In the genomic region with DNA sequence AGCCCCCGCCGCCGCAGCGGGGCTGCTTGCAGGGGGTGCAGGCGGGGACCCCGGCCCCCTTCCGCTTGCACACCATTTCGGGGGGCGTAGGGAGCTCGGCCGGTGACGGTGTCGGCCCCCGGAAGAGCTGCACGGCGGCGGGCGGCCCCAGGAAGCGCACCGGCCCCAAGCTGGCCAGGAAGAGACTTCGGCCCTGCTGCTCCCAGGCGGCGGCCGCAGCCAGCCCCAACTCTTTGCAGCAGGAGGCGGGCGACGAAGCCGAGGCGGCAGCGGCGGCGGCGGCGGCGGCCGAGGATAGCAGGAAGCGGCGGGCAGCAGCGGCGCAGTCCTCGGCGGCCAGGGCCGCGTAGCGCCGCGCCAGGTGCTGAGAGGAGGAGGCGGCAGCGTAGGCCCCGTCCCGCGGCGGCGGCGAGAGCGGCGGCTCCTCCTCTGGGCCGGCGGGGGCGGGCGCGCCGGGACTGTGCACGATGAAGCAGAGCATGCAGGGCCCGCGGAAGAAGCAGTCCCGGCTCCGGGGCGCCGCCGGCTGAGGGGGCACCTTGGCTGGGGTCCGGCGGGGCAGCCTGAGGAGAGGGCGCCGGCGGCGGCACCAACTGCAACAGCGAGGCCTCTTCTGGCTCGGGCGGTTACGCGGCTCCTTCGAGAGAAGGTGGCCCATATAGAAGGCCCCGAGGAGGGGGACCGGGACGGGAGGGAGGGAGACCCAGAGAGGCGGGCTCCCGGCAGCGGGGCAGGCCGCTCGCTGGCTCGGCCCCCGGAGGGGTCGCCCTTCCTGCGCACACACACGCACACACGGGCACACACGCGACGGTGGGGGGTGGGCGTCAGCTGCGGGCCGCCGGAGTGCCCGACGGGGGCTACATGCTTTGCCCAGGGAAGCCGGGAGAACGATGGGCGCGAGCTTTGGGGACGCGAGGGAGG, we compare ENCODE assay signal across 8 cellular contexts. TPM values are rescaled to one million over a fixed set of nuclear protein-coding genes. Genes with fewer than 3 reads are reported as not detected.
DNase-seq lines count a peak whose midpoint lies in the region; ATAC-seq and TF ChIP-seq lines count a peak whose summit lies in the region.

No MANE protein-coding gene starts in this region.

- H3K9me3 ChIP-seq in mucosa of stomach (ENCODE audit: control insufficient read depth, low read length): no peaks in the 10 kb centered on the region

- peaks cover 17% of the 10 kb centered on the region for H3K4me1 ChIP-seq in mucosa of stomach (ENCODE audit: control insufficient read depth, insufficient read depth, low read length)

- H3K36me3 ChIP-seq in mucosa of stomach (ENCODE audit: control insufficient read depth, insufficient read depth, low read length): no peaks in the 10 kb centered on the region

- peak; percentile 59 for DNase-seq in AG08395 (ENCODE audit: low spot score)
- peak; percentile 12 for DNase-seq in NCI-H748 treated with DMSO at 0.1 percent for 48 hours (lab: John Stamatoyannopoulos, UW)
- DNase-seq in activated T-cell treated with anti-CD3 and anti-CD28 coated beads for 24 hours (ENCODE audit: low read depth): peak; percentile 72
- DNase-seq in epithelial cell of proximal tubule (ENCODE audit: low read depth): no peak
- DNase-seq in stimulated activated CD8-positive, alpha-beta memory T cell treated with anti-CD3 and anti-CD28 coated beads, Interleukin-4, amount 100 ng/mL, for 48 hours: peak; percentile 81

- peak overlapping the region; percentile 87 for H3K4me3 ChIP-seq in epithelial cell of proximal tubule (ENCODE audit: low read depth, low read length)
- H3K4me3 ChIP-seq in mucosa of stomach (ENCODE audit: low read length): peak overlapping the region; percentile 94

- ATAC-seq in GM18517 (IDR thresholded peaks at IDR 0.05; ENCODE audit: unreplicated experiment) (peak; percentile 43), HG03039 (IDR thresholded peaks at IDR 0.05; ENCODE audit: unreplicated experiment) (peak; percentile 47)

- peak overlapping the region; percentile 92 for H3K9ac ChIP-seq in mucosa of stomach (ENCODE audit: low read length)

- no peak for TF ChIP-seq CTCF in epithelial cell of proximal tubule (conservative IDR thresholded peaks at IDR 0.05; ENCODE audit: low read depth, low read length)

- no peaks in the 10 kb centered on the region for H3K27me3 ChIP-seq in mucosa of stomach (ENCODE audit: control insufficient read depth, insufficient read depth, low read length)

RNA-seq across cellular contexts. Expression of gene FBXL17, which starts 0.6 kb away (rescaled TPM):
- 4.2 and 4.3 TPM in 2 replicates for total RNA-seq in epithelial cell of proximal tubule
